Comparison of ENCODE assay signal across 20 cellular contexts in genomic region chr4:183355405-183355804, GRCh38. TPM values are rescaled to one million over a fixed set of nuclear protein-coding genes. Genes with fewer than 3 reads are reported as not detected.
DNase-seq lines count a peak whose midpoint lies in the region; ATAC-seq and TF ChIP-seq lines count a peak whose summit lies in the region.
"Had no signal": no experiment of that assay in that cellular context is flagged by ENCODE, and none has a peak within 500 bp of the region (broad histone marks: within the 10 kb centered on the region; RNA-seq: fewer than 3 reads in every experiment).

No MANE protein-coding gene starts in this region.

- intact Hi-C loops in naive thymus-derived CD4-positive, alpha-beta T cell (cut with micrococcal nuclease) = no loop called here

- TF ChIP-seq CTCF in brain microvascular endothelial cell (IDR thresholded peaks at IDR 0.05; ENCODE audit: low read depth, low read length, missing control alignments) = no peak
- no peak for TF ChIP-seq CTCF in lung (IDR thresholded peaks at IDR 0.05; ENCODE audit: control extremely low read depth, extremely low read depth)

- ATAC-seq in lung (ENCODE audit: insufficient read depth, low FRiP score) = peak; percentile 24
- no peak for ATAC-seq in naive thymus-derived CD4-positive, alpha-beta T cell
- ATAC-seq in GM18517 (IDR thresholded peaks at IDR 0.05; ENCODE audit: unreplicated experiment) = no peak
- ATAC-seq in GM19328 (IDR thresholded peaks at IDR 0.05; ENCODE audit: unreplicated experiment) = no peak
- ATAC-seq: activated CD4-positive, alpha-beta T cell treated with anti-CD3 and anti-CD28 coated beads for 36 hours; HCT116; stimulated activated naive B cell treated with anti-CD40 and anti-IgM and Interleukin-4, amounts not matched to agents 10 μg/mL and 1 μg/mL and 100 μg/mL, for 72 hours had no signal

- no peaks in the 10 kb centered on the region for H3K9me3 ChIP-seq in lung (ENCODE audit: control insufficient read depth in 2 of 2, insufficient read depth in 1 of 2, low read length in 1 of 2)
- no peaks in the 10 kb centered on the region for H3K9me3 ChIP-seq in naive thymus-derived CD4-positive, alpha-beta T cell (ENCODE audit: control insufficient read depth in 2 of 3, low read length in 3 of 3)
- H3K9me3 ChIP-seq: ovary had no signal

- in situ Hi-C loops in brain microvascular endothelial cell (cut with HindIII; ENCODE audit: low pct_ligation_motif_present, low sequenced_read_pairs) = no loop called here

- no peaks in the 10 kb centered on the region for H3K4me1 ChIP-seq in lung (ENCODE audit: control insufficient read depth in 2 of 2, insufficient read depth in 2 of 2, low read length in 2 of 2)
- no peaks in the 10 kb centered on the region for H3K4me1 ChIP-seq in naive thymus-derived CD4-positive, alpha-beta T cell (ENCODE audit: control insufficient read depth in 2 of 2, insufficient read depth in 2 of 2, low read length in 2 of 2)

- H3K27me3 ChIP-seq in brain microvascular endothelial cell (replicated peaks) (no peaks in the 10 kb centered on the region), lung (ENCODE audit: control insufficient read depth, insufficient read depth) (no peaks in the 10 kb centered on the region)
- H3K27me3 ChIP-seq in naive thymus-derived CD4-positive, alpha-beta T cell (ENCODE audit: control insufficient read depth in 2 of 2, insufficient read depth in 2 of 2, low read length in 2 of 2) = no peaks in the 10 kb centered on the region
- H3K27me3 ChIP-seq: hepatocyte, ovary had no signal

- H3K36me3 ChIP-seq in brain microvascular endothelial cell (replicated peaks) (no peaks in the 10 kb centered on the region), lung (ENCODE audit: control insufficient read depth in 2 of 2, insufficient read depth in 2 of 2, low read length in 2 of 2) (no peaks in the 10 kb centered on the region)
- no peaks in the 10 kb centered on the region for H3K36me3 ChIP-seq in naive thymus-derived CD4-positive, alpha-beta T cell (ENCODE audit: control insufficient read depth in 2 of 3, insufficient read depth in 3 of 3, low read length in 3 of 3)
- H3K36me3 ChIP-seq: ovary had no signal

- POLR2A ChIA-PET in naive thymus-derived CD4-positive, alpha-beta T cell (lab: Charles Lee) = no interaction called here

- CTCF ChIA-PET in naive thymus-derived CD4-positive, alpha-beta T cell (lab: Charles Lee) = no interaction called here

- H3K27me3 Mint-ChIP-seq in naive thymus-derived CD4-positive, alpha-beta T cell = peaks cover 2 to 10% (median 6%) of the 10 kb centered on the region in 5 donors

- H3K27ac Mint-ChIP-seq in naive thymus-derived CD4-positive, alpha-beta T cell = no peak overlapping the region
- H3K27ac Mint-ChIP-seq: activated CD4-positive, alpha-beta T cell treated with anti-CD3 and anti-CD28 coated beads for 36 hours; activated T-cell treated with anti-CD3 and anti-CD28 coated beads, Interleukin-2, amount 50 U/mL, for 24 hours; stimulated activated naive B cell treated with anti-CD40 and anti-IgM and Interleukin-4, amounts not matched to agents 10 μg/mL and 1 μg/mL and 100 μg/mL, for 72 hours had no signal

- H3K27ac ChIP-seq in brain microvascular endothelial cell (no peak overlapping the region), lung (ENCODE audit: low read depth in 1 of 2, low read length in 1 of 2) (no peak overlapping the region)
- no peak overlapping the region for H3K27ac ChIP-seq in naive thymus-derived CD4-positive, alpha-beta T cell (ENCODE audit: low read depth, low read length)
- H3K27ac ChIP-seq: hepatocyte, ovary had no signal

- peak; percentile 46 for DNase-seq in AG20443 (ENCODE audit: low spot score)
- DNase-seq in HT1080 (ENCODE audit: low read depth) = peak; percentile 78
- peak; percentile 62 for DNase-seq in brain microvascular endothelial cell
- no peak for DNase-seq in lung (ENCODE audit: low spot score)
- no peak for DNase-seq in naive thymus-derived CD4-positive, alpha-beta T cell
- DNase-seq in SIG-M5 (lab: John Stamatoyannopoulos, UW) = no peak
- DNase-seq: activated CD4-positive, alpha-beta T cell treated with anti-CD3 and anti-CD28 coated beads for 36 hours; activated T-cell treated with anti-CD3 and anti-CD28 coated beads, Interleukin-2, amount 50 U/mL, for 24 hours; effector CD8-positive, alpha-beta T cell; KG1; mesendoderm; NK-92 treated with Interleukin-12 subunit alpha and Interleukin-12 subunit beta, amount 100 ng/mL, for 24 hours; ovary; stimulated activated naive B cell treated with anti-CD40 and anti-IgM and Interleukin-4, amounts not matched to agents 10 μg/mL and 1 μg/mL and 100 μg/mL, for 72 hours had no signal

- H3K4me3 ChIP-seq in brain microvascular endothelial cell (ENCODE audit: low read depth, low read length) = no peak overlapping the region
- H3K4me3 ChIP-seq in lung = no peak overlapping the region
- H3K4me3 ChIP-seq in naive thymus-derived CD4-positive, alpha-beta T cell (ENCODE audit: low read length) = no peak overlapping the region
- H3K4me3 ChIP-seq: hepatocyte, ovary had no signal

- H3K4me1 Mint-ChIP-seq in naive thymus-derived CD4-positive, alpha-beta T cell = peaks cover 0 to 4% (median 0%) of the 10 kb centered on the region in 7 donors
- H3K4me1 Mint-ChIP-seq: stimulated activated naive B cell treated with anti-CD40 and anti-IgM and Interleukin-4, amounts not matched to agents 10 μg/mL and 1 μg/mL and 100 μg/mL, for 72 hours had no signal

- peaks cover 0 to 3% (median 0%) of the 10 kb centered on the region in 11 donors for H3K9me3 Mint-ChIP-seq in naive thymus-derived CD4-positive, alpha-beta T cell
- H3K9me3 Mint-ChIP-seq: activated T-cell treated with anti-CD3 and anti-CD28 coated beads, Interleukin-2, amount 50 U/mL, for 24 hours; stimulated activated naive B cell treated with anti-CD40 and anti-IgM and Interleukin-4, amounts not matched to agents 10 μg/mL and 1 μg/mL and 100 μg/mL, for 72 hours had no signal

- peaks cover 0 to 3% (median 0%) of the 10 kb centered on the region in 5 donors for H3K36me3 Mint-ChIP-seq in naive thymus-derived CD4-positive, alpha-beta T cell
- H3K36me3 Mint-ChIP-seq: stimulated activated naive B cell treated with anti-CD40 and anti-IgM and Interleukin-4, amounts not matched to agents 10 μg/mL and 1 μg/mL and 100 μg/mL, for 72 hours had no signal

- H3K4me3 Mint-ChIP-seq in naive thymus-derived CD4-positive, alpha-beta T cell = no peak overlapping the region
- H3K4me3 Mint-ChIP-seq: activated CD4-positive, alpha-beta T cell treated with anti-CD3 and anti-CD28 coated beads for 36 hours; activated T-cell treated with anti-CD3 and anti-CD28 coated beads, Interleukin-2, amount 50 U/mL, for 24 hours; stimulated activated naive B cell treated with anti-CD40 and anti-IgM and Interleukin-4, amounts not matched to agents 10 μg/mL and 1 μg/mL and 100 μg/mL, for 72 hours had no signal

- 64 to 84% methylated on average over 4 of the region's 4 CpGs for WGBS in lung, 2 donors

RNA-seq across cellular contexts. Expression of gene CLDN24, which starts 33.2 kb away (rescaled TPM):
- total RNA-seq in HT1080 (2014; rRNA removed; shearing (Covaris generic)) = not detected in 2 replicates
- polyA plus RNA-seq in HT1080 (2015; cell fraction: cytosol; rRNA removed) = not detected in 2 replicates
- polyA plus RNA-seq in HT1080 (2015; cell fraction: nucleus; rRNA removed) = not detected in 2 replicates
- not detected for total RNA-seq in lung
- polyA plus RNA-seq in lung = under 1 TPM in 1 of 2 donors, not detected in 1; 0.08 TPM
- total RNA-seq in naive thymus-derived CD4-positive, alpha-beta T cell = not detected
- not detected for polyA plus RNA-seq in naive thymus-derived CD4-positive, alpha-beta T cell
- total RNA-seq: activated CD4-positive, alpha-beta T cell treated with anti-CD3 and anti-CD28 coated beads for 36 hours; hepatocyte; ovary; T-helper 1 cell treated with Interleukin-12 subunit alpha and Interleukin-12 subunit beta and Interleukin-4 antibody, amounts not matched to agents 30 ng/mL and 1 ng/mL, for 36 hours had no signal
- polyA plus RNA-seq: BJ, ovary had no signal

RNA-seq across cellular contexts. Expression of gene CLDN22, which starts 35.3 kb away (rescaled TPM):
- total RNA-seq in HT1080 (2014; rRNA removed; shearing (Covaris generic)) = not detected in 2 replicates
- polyA plus RNA-seq in HT1080 (2015; cell fraction: cytosol; rRNA removed) = not detected in 2 replicates
- not detected in 2 replicates for polyA plus RNA-seq in HT1080 (2015; cell fraction: nucleus; rRNA removed)
- total RNA-seq in lung = under 1 TPM in 1 of 2 donors, not detected in 1; 0.09 TPM
- polyA plus RNA-seq in lung = under 1 TPM; 0.11 to 0.49 TPM
- total RNA-seq in naive thymus-derived CD4-positive, alpha-beta T cell = not detected
- polyA plus RNA-seq in naive thymus-derived CD4-positive, alpha-beta T cell = not detected
- total RNA-seq: activated CD4-positive, alpha-beta T cell treated with anti-CD3 and anti-CD28 coated beads for 36 hours; hepatocyte; T-helper 1 cell treated with Interleukin-12 subunit alpha and Interleukin-12 subunit beta and Interleukin-4 antibody, amounts not matched to agents 30 ng/mL and 1 ng/mL, for 36 hours had no signal
- polyA plus RNA-seq: hepatocyte had no signal

Comparison
In these comparisons a context has a peak if more than half of its experiments do, and no peak if none do; other contexts are left out.
1. DNase-seq: peak in AG20443 (single experiment), HT1080 (single experiment) and brain microvascular endothelial cell (single experiment); none in lung (single experiment), naive thymus-derived CD4-positive, alpha-beta T cell (0 of 9) and SIG-M5 (single experiment).